ENCODE assay signal across 24 cellular contexts in the genomic region with DNA sequence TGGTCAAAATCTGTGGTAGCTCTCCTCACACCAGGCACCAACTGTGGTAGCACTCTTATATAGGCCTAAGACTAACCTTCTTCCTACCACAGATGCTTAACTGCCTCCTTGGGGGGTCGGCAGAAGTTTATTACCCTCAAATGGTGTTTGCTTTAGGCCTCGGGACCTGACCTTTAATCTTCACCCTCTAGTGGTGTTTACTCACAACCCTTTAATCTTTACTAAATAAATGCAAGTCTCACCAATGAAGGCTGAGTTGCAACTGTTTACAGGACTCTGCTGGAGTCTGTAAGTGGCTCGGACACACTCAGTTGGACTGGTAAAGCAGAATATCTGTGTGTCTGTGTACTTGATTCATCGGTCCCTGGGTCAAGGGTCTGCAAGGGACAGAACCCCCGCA. TPM values are rescaled to one million over a fixed set of nuclear protein-coding genes. Genes with fewer than 3 reads are reported as not detected.
DNase-seq lines count a peak whose midpoint lies in the region; ATAC-seq, FAIRE-seq and TF ChIP-seq lines count a peak whose summit lies in the region.
"Had no signal": no experiment of that assay in that cellular context is flagged by ENCODE, and none has a peak within 500 bp of the region (broad histone marks: within the 10 kb centered on the region; RNA-seq: fewer than 3 reads in every experiment).

No MANE protein-coding gene starts in this region.

- H3K36me3 ChIP-seq in endodermal cell (ENCODE audit: control insufficient read depth, insufficient read depth, low read length) (no peaks in the 10 kb centered on the region), liver (ENCODE audit: control insufficient read depth in 4 of 4, insufficient read depth in 3 of 4, low read depth in 1 of 4, low read length in 3 of 4) (no peaks in the 10 kb centered on the region), small intestine (ENCODE audit: control insufficient read depth in 2 of 2, insufficient read depth in 2 of 2, low read length in 2 of 2) (no peaks in the 10 kb centered on the region)

- H3K9me3 Mint-ChIP-seq in endodermal cell: peaks cover 46% of the 10 kb centered on the region
- H3K9me3 Mint-ChIP-seq in activated T-helper 1 cell treated with anti-CD3 and anti-CD28 coated beads, Interleukin-12 subunit alpha, Interleukin-12 subunit beta, Interleukin-2, Interleukin-4 antibody, amounts not matched to agents 30 ng/mL and 10 ng/mL and 1 ng/mL, durations not matched to agents 14 hours and 24 hours and 36 hours: no peaks in the 10 kb centered on the region

- TF ChIP-seq RAD21 in liver (IDR thresholded peaks at IDR 0.05): no peak

- no peak for FAIRE-seq in small intestine (lab: Jason Lieb, UNC)
- FAIRE-seq: A549, G401.6, GM12891, GM19239, H54, K562 had no signal

- H3K9me3 ChIP-seq in endodermal cell (ENCODE audit: control insufficient read depth, low read length) (peaks cover 46% of the 10 kb centered on the region), liver (ENCODE audit: control insufficient read depth in 4 of 4, low read length in 3 of 4) (no peaks in the 10 kb centered on the region), small intestine (ENCODE audit: control insufficient read depth, low read depth) (no peaks in the 10 kb centered on the region)
- H3K9me3 ChIP-seq: A549 had no signal

- peaks cover 16% of the 10 kb centered on the region for H3K4me1 Mint-ChIP-seq in endodermal cell
- H3K4me1 Mint-ChIP-seq in activated T-helper 1 cell treated with anti-CD3 and anti-CD28 coated beads, Interleukin-12 subunit alpha, Interleukin-12 subunit beta, Interleukin-2, Interleukin-4 antibody, amounts not matched to agents 30 ng/mL and 10 ng/mL and 1 ng/mL, durations not matched to agents 14 hours and 24 hours and 36 hours (ENCODE audit: low read depth): no peaks in the 10 kb centered on the region
- H3K4me1 Mint-ChIP-seq: GM23338 had no signal

- H3K36me3 Mint-ChIP-seq in endodermal cell (ENCODE audit: low read depth): peaks cover 13% of the 10 kb centered on the region
- H3K36me3 Mint-ChIP-seq in activated T-helper 1 cell treated with anti-CD3 and anti-CD28 coated beads, Interleukin-12 subunit alpha, Interleukin-12 subunit beta, Interleukin-2, Interleukin-4 antibody, amounts not matched to agents 30 ng/mL and 10 ng/mL and 1 ng/mL, durations not matched to agents 14 hours and 24 hours and 36 hours (ENCODE audit: low read depth): no peaks in the 10 kb centered on the region

- TF ChIP-seq CTCF in endodermal cell (conservative IDR thresholded peaks at IDR 0.05): no peak
- no peak for TF ChIP-seq CTCF in liver (IDR thresholded peaks at IDR 0.05; ENCODE audit: low read depth, low read length, missing input control)

- H3K9ac ChIP-seq in endodermal cell (ENCODE audit: extremely low read depth, low read length, poor library complexity, severe bottlenecking) (no peak overlapping the region), liver (ENCODE audit: low read depth in 1 of 2, low read length in 2 of 2) (no peak overlapping the region)

- DNase-seq in DMS53 (lab: John Stamatoyannopoulos, UW) (peak; percentile 9), DMS53 treated with DMSO at 0.1 percent for 48 hours (lab: John Stamatoyannopoulos, UW; ENCODE audit: unreplicated experiment) (no peak), endodermal cell (peak; percentile 80), small intestine (peak; percentile 12), T1000 (lab: John Stamatoyannopoulos, UW) (no peak)
- no peak for DNase-seq in activated T-helper 1 cell treated with anti-CD3 and anti-CD28 coated beads, Interleukin-12 subunit alpha, Interleukin-12 subunit beta, Interleukin-2, Interleukin-4 antibody, amounts not matched to agents 30 ng/mL and 10 ng/mL and 1 ng/mL, durations not matched to agents 14 hours and 24 hours and 36 hours (ENCODE audit: low spot score)
- DNase-seq: AML-193; CD4-positive, alpha-beta T cell; DMS153; DND-41; EL; HCEC 1CT had no signal

- peaks cover 57% of the 10 kb centered on the region for H3K27me3 Mint-ChIP-seq in endodermal cell (ENCODE audit: insufficient read depth)
- peaks cover 2% of the 10 kb centered on the region for H3K27me3 Mint-ChIP-seq in activated T-helper 1 cell treated with anti-CD3 and anti-CD28 coated beads, Interleukin-12 subunit alpha, Interleukin-12 subunit beta, Interleukin-2, Interleukin-4 antibody, amounts not matched to agents 30 ng/mL and 10 ng/mL and 1 ng/mL, durations not matched to agents 14 hours and 24 hours and 36 hours (ENCODE audit: insufficient read depth)

- H3K27ac Mint-ChIP-seq in endodermal cell: no peak overlapping the region
- no peak overlapping the region for H3K27ac Mint-ChIP-seq in activated T-helper 1 cell treated with anti-CD3 and anti-CD28 coated beads, Interleukin-12 subunit alpha, Interleukin-12 subunit beta, Interleukin-2, Interleukin-4 antibody, amounts not matched to agents 30 ng/mL and 10 ng/mL and 1 ng/mL, durations not matched to agents 14 hours and 24 hours and 36 hours
- H3K27ac Mint-ChIP-seq: CD4-positive, alpha-beta T cell; GM23338 had no signal

- H3K4me3 ChIP-seq in endodermal cell (ENCODE audit: low read length) (peak overlapping the region; percentile 37), liver (ENCODE audit: low read depth in 1 of 3, low read length in 3 of 3) (no peak overlapping the region), small intestine (ENCODE audit: low read depth in 1 of 2, low read length in 2 of 2) (no peak overlapping the region)
- H3K4me3 ChIP-seq: A549, GM23338, K562 had no signal

- H3K27me3 ChIP-seq in endodermal cell (ENCODE audit: control insufficient read depth, insufficient read depth, low read length, poor library complexity, severe bottlenecking) (no peaks in the 10 kb centered on the region), liver (ENCODE audit: control insufficient read depth in 4 of 4, insufficient read depth in 4 of 4, low read length in 3 of 4) (no peaks in the 10 kb centered on the region), small intestine (ENCODE audit: control insufficient read depth in 2 of 2, insufficient read depth in 2 of 2, low read length in 2 of 2) (no peaks in the 10 kb centered on the region)

- no peak overlapping the region for H3K4me3 Mint-ChIP-seq in endodermal cell
- no peak overlapping the region for H3K4me3 Mint-ChIP-seq in activated T-helper 1 cell treated with anti-CD3 and anti-CD28 coated beads, Interleukin-12 subunit alpha, Interleukin-12 subunit beta, Interleukin-2, Interleukin-4 antibody, amounts not matched to agents 30 ng/mL and 10 ng/mL and 1 ng/mL, durations not matched to agents 14 hours and 24 hours and 36 hours
- H3K4me3 Mint-ChIP-seq: CD4-positive, alpha-beta T cell; GM23338 had no signal

- H3K27ac ChIP-seq in endodermal cell (ENCODE audit: low read depth, low read length) (no peak overlapping the region), liver (ENCODE audit: low read depth in 1 of 2, low read length in 2 of 2) (no peak overlapping the region), small intestine (ENCODE audit: low read depth in 1 of 2, low read length in 1 of 2) (no peak overlapping the region)
- H3K27ac ChIP-seq: 22Rv1, A549, C4-2B had no signal

- 61 to 90% methylated on average over 2 to 4 of the region's 5 CpGs for WGBS in endodermal cell (ENCODE audit: insufficient coverage in 1 of 2, insufficient read length in 1 of 2), 2 experiments
- WGBS in liver: 26% methylated on average over 5 of the region's 5 CpGs
- 27 to 49% (median 31%) methylated on average over 5 of the region's 5 CpGs for WGBS in small intestine, 3 donors

- H3K4me1 ChIP-seq in endodermal cell (ENCODE audit: control insufficient read depth, insufficient read depth, low read length) (peaks cover 2% of the 10 kb centered on the region), liver (ENCODE audit: control insufficient read depth in 4 of 4, insufficient read depth in 4 of 4, low read length in 3 of 4) (peaks cover 0 to 29% (median 6%) of the 10 kb centered on the region in 4 donors), small intestine (ENCODE audit: control insufficient read depth in 2 of 2, insufficient read depth in 1 of 2, low read depth in 1 of 2, low read length in 1 of 2) (peaks cover 2 to 3% of the 10 kb centered on the region in 2 donors)
- H3K4me1 ChIP-seq: A549 had no signal

- ATAC-seq in GM21737 (IDR thresholded peaks at IDR 0.05; ENCODE audit: unreplicated experiment): no peak
- ATAC-seq: A549, GM23338, K562 had no signal

- intact Hi-C loops in activated T-helper 1 cell treated with anti-CD3 and anti-CD28 coated beads, Interleukin-12 subunit alpha, Interleukin-12 subunit beta, Interleukin-2, Interleukin-4 antibody, amounts not matched to agents 30 ng/mL and 10 ng/mL and 1 ng/mL, durations not matched to agents 14 hours and 24 hours and 36 hours (cut with micrococcal nuclease): no loop called here

TF ChIP-seq in liver, 16 proteins besides CTCF, POLR2A, EP300 and RAD21 (continues in another document):
- TF ChIP-seq EGR1 (IDR thresholded peaks at IDR 0.05; ENCODE audit: low read depth in 2 of 2) (no peak), RXRA (IDR thresholded peaks at IDR 0.05) (peak; percentile 62 to 66), HNF4G (IDR thresholded peaks at IDR 0.05) (no peak), FOXA2 (IDR thresholded peaks at IDR 0.05) (peak; percentile 63), JUND (IDR thresholded peaks at IDR 0.05) (peak in 1 of 2 donors; percentile 40), NR2F2 (IDR thresholded peaks at IDR 0.05) (peak; percentile 42)
- TF ChIP-seq, protein P1, sequence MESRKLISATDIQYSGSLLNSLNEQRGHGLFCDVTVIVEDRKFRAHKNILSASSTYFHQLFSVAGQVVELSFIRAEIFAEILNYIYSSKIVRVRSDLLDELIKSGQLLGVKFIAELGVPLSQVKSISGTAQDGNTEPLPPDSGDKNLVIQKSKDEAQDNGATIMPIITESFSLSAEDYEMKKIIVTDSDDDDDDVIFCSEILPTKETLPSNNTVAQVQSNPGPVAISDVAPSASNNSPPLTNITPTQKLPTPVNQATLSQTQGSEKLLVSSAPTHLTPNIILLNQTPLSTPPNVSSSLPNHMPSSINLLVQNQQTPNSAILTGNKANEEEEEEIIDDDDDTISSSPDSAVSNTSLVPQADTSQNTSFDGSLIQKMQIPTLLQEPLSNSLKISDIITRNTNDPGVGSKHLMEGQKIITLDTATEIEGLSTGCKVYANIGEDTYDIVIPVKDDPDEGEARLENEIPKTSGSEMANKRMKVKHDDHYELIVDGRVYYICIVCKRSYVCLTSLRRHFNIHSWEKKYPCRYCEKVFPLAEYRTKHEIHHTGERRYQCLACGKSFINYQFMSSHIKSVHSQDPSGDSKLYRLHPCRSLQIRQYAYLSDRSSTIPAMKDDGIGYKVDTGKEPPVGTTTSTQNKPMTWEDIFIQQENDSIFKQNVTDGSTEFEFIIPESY (IDR thresholded peaks at IDR 0.05): no peak

RNA-seq across cellular contexts. Expression of a gene that starts 29.4 kb away (rescaled TPM):
- total RNA-seq in endodermal cell (not detected), liver (not detected)
- not detected for polyA plus RNA-seq in endodermal cell (2013, experiment 1 of 2)
- polyA plus RNA-seq in endodermal cell (2013, experiment 2 of 2): not detected
- polyA plus RNA-seq in liver (not detected), small intestine (not detected)
- not detected in 2 replicates for total RNA-seq in activated T-helper 1 cell treated with anti-CD3 and anti-CD28 coated beads, Interleukin-12 subunit alpha, Interleukin-12 subunit beta, Interleukin-2, Interleukin-4 antibody, amounts not matched to agents 30 ng/mL and 10 ng/mL and 1 ng/mL, durations not matched to agents 14 hours and 24 hours and 36 hours
- total RNA-seq: CD4-positive, alpha-beta T cell; GM23338; K562 had no signal
- polyA plus RNA-seq: A549, BJ, GM23338, K562 had no signal

Comparison
In these comparisons a context has a peak if more than half of its experiments do, and no peak if none do; other contexts are left out.
1. DNase-seq: peak in DMS53 (single experiment), endodermal cell (single experiment) and small intestine (single experiment); none in DMS53 treated with DMSO at 0.1 percent for 48 hours (single experiment), activated T-helper 1 cell treated with anti-CD3 and anti-CD28 coated beads, Interleukin-12 subunit alpha, Interleukin-12 subunit beta, Interleukin-2, Interleukin-4 antibody, amounts not matched to agents 30 ng/mL and 10 ng/mL and 1 ng/mL, durations not matched to agents 14 hours and 24 hours and 36 hours (single experiment) and T1000 (single experiment).